In the genomic region with DNA sequence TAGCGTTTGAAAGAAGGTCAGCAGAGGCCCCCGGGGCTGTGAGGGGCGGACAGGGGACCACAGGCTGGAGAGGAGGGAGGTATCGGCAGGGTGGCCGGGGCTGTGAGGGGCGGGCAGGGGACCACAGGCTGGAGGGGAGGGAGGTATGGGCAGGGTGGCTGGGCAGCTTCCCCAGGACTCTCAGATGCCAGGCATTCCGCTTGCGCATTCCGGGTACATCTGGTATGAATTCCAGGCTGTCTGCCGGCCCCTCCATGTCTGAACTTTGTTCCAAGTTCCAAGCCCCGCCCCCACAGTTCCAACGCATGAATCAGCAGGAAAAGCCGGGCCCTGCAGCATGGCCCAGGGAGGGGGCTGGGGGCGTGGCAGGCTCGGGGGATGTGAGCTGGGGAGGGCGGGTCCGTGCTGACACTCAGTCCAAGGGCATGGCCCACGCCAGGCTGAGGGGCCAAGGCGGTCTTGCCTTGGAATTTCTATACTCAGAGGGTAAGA, we compare ENCODE assay signal across 9 cellular contexts. TPM values are rescaled to one million over a fixed set of nuclear protein-coding genes. Genes with fewer than 3 reads are reported as not detected.
A peak's percentile ranks its signal among the peaks of the same experiment; 100 is the strongest.
DNase-seq lines count a peak whose midpoint lies in the region; ATAC-seq and TF ChIP-seq lines count a peak whose summit lies in the region.
"Had no signal": no experiment of that assay in that cellular context is flagged by ENCODE, and none has a peak within 500 bp of the region (broad histone marks: within the 10 kb centered on the region; RNA-seq: fewer than 3 reads in every experiment).

No MANE protein-coding gene starts in this region.

- peak; percentile 78 for DNase-seq in Ammon's horn (ENCODE audit: low spot score)
- peak; percentile 70 for DNase-seq in HEK293T (ENCODE audit: extremely low spot score)
- DNase-seq in T-cell, result peak in 1 of 34 experiments; percentile 19
- DNase-seq in endodermal cell, result peak; percentile 99
- peak; percentile 98 for DNase-seq in lung (ENCODE audit: low spot score)
- DNase-seq in stomach, result peak; percentile 96
- no peak for DNase-seq in GM13976 (ENCODE audit: low spot score)

- intact Hi-C loops in stomach (cut with DNase I; ENCODE audit: low total_unique reads), result no loop called here

- WGBS in endodermal cell (ENCODE audit: insufficient coverage in 1 of 2, insufficient read length in 1 of 2), 2 experiments, result 5 to 7% methylated on average over 7 to 19 of the region's 19 CpGs
- 2 to 8% methylated on average over 19 of the region's 19 CpGs for WGBS in lung, 2 donors
- 4 to 10% (median 8%) methylated on average over 16 to 19 of the region's 19 CpGs for WGBS in stomach, 5 donors

- H3K36me3 Mint-ChIP-seq in T-cell (peaks cover 10% of the 10 kb centered on the region), endodermal cell (ENCODE audit: low read depth) (peaks cover 15% of the 10 kb centered on the region)

- POLR2A ChIA-PET in HEK293T (lab: Yijun Ruan, JAX), result interaction anchor here (2.3 to 2.9 kb wide), 2 partner anchors 31 to 115 kb away, joined by 12 to 13 read pairs; a partner anchor contains a TSS
- POLR2A ChIA-PET in T-cell (lab: Charles Lee), result no interaction called here

- TF ChIP-seq EP300 in stomach (IDR thresholded peaks at IDR 0.05), result no peak

- peak overlapping the region; percentile 93 for H3K4me3 ChIP-seq in endodermal cell (ENCODE audit: low read length)
- peak overlapping the region; percentile 90 for H3K4me3 ChIP-seq in lung
- peak overlapping the region; percentile 81 to 100 (median 91) for H3K4me3 ChIP-seq in stomach

- H3K27me3 Mint-ChIP-seq in T-cell, result peaks cover 0 to 4% of the 10 kb centered on the region in 2 donors
- peaks cover 2% of the 10 kb centered on the region for H3K27me3 Mint-ChIP-seq in endodermal cell (ENCODE audit: insufficient read depth)

- peak overlapping the region; percentile 78 for H3K9ac ChIP-seq in endodermal cell (ENCODE audit: extremely low read depth, low read length, poor library complexity, severe bottlenecking)
- H3K9ac ChIP-seq: KMS-11 had no signal

- H3K4me3 Mint-ChIP-seq in T-cell (peak overlapping the region; percentile 60 to 97 (median 75)), endodermal cell (peak overlapping the region; percentile 84)

- H3K27me3 ChIP-seq in endodermal cell (ENCODE audit: control insufficient read depth, insufficient read depth, low read length, poor library complexity, severe bottlenecking) (no peaks in the 10 kb centered on the region), lung (ENCODE audit: control insufficient read depth, insufficient read depth) (no peaks in the 10 kb centered on the region), stomach (no peaks in the 10 kb centered on the region)

- ATAC-seq in T-cell (replicated peaks in 1 of 4) (no peak), lung (ENCODE audit: insufficient read depth, low FRiP score) (peak; percentile 25), HG03469 (IDR thresholded peaks at IDR 0.05; ENCODE audit: unreplicated experiment) (no peak)

- H3K4me1 ChIP-seq in endodermal cell (ENCODE audit: control insufficient read depth, insufficient read depth, low read length), result peaks cover 15% of the 10 kb centered on the region
- H3K4me1 ChIP-seq in lung (ENCODE audit: control insufficient read depth in 2 of 2, insufficient read depth in 2 of 2, low read length in 2 of 2), result peaks cover 5 to 16% of the 10 kb centered on the region in 2 donors
- H3K4me1 ChIP-seq in stomach, result peaks cover 45 to 76% (median 64%) of the 10 kb centered on the region in 4 donors

- H3K9me3 Mint-ChIP-seq in T-cell (no peaks in the 10 kb centered on the region), endodermal cell (no peaks in the 10 kb centered on the region)

- peaks cover 37 to 45% (median 43%) of the 10 kb centered on the region in 3 donors for H3K4me1 Mint-ChIP-seq in T-cell
- H3K4me1 Mint-ChIP-seq in endodermal cell, result peaks cover 22% of the 10 kb centered on the region

- in situ Hi-C loops in GM13976 (cut with MboI; ENCODE audit: low sequenced_read_pairs, unreplicated experiment), result loop anchor here (25.0 kb wide), 1 partner anchor 323 kb away; a partner anchor contains a TSS

- peak overlapping the region in 1 of 2 donors; percentile 63 for H3K27ac Mint-ChIP-seq in T-cell
- peak overlapping the region; percentile 85 for H3K27ac Mint-ChIP-seq in endodermal cell

- CTCF ChIA-PET in HEK293T (lab: Yijun Ruan, JAX), result interaction anchor here (1.0 to 1.6 kb wide), 3 partner anchors 18 to 55 kb away, joined by 3 to 5 read pairs (median 3); a partner anchor contains a TSS
- CTCF ChIA-PET in T-cell (lab: Charles Lee), result no interaction called here

- TF ChIP-seq CTCF in endodermal cell (conservative IDR thresholded peaks at IDR 0.05) (no peak), lung (IDR thresholded peaks at IDR 0.05; ENCODE audit: control extremely low read depth, extremely low read depth) (no peak), stomach (IDR thresholded peaks at IDR 0.05) (no peak), GM13976 (IDR thresholded peaks at IDR 0.05; ENCODE audit: borderline replicate concordance, control extremely low read depth, extremely low read depth, insufficient read depth, missing control alignments) (no peak)

- H3K36me3 ChIP-seq in endodermal cell (ENCODE audit: control insufficient read depth, insufficient read depth, low read length) (peaks cover 25% of the 10 kb centered on the region), lung (ENCODE audit: control insufficient read depth in 2 of 2, insufficient read depth in 2 of 2, low read length in 2 of 2) (peaks cover 9 to 24% of the 10 kb centered on the region in 2 donors), stomach (peaks cover 18 to 29% (median 26%) of the 10 kb centered on the region in 4 donors)

- H3K27ac ChIP-seq in endodermal cell (ENCODE audit: low read depth, low read length) (peak overlapping the region; percentile 88), lung (ENCODE audit: low read depth in 1 of 2, low read length in 1 of 2) (peak overlapping the region; percentile 96 to 99), stomach (peak overlapping the region; percentile 99 to 100 (median 100))
- H3K27ac ChIP-seq: KMS-11 had no signal

- no peaks in the 10 kb centered on the region for H3K9me3 ChIP-seq in endodermal cell (ENCODE audit: control insufficient read depth, low read length)
- no peaks in the 10 kb centered on the region for H3K9me3 ChIP-seq in lung (ENCODE audit: control insufficient read depth in 2 of 2, insufficient read depth in 1 of 2, low read length in 1 of 2)
- H3K9me3 ChIP-seq in stomach, result no peaks in the 10 kb centered on the region

- peak in 1 of 4 donors; percentile 42 for TF ChIP-seq POLR2A in stomach (IDR thresholded peaks at IDR 0.05)

TF ChIP-seq in HEK293T, 16 proteins besides CTCF, POLR2A, EP300 and RAD21 (continues in another document):
- TF ChIP-seq FOXK2 (IDR thresholded peaks at IDR 0.05) (no peak), L3MBTL2 (conservative IDR thresholded peaks at IDR 0.05) (no peak), CTBP1 (IDR thresholded peaks at IDR 0.05; ENCODE audit: borderline replicate concordance) (no peak), FOXM1 (IDR thresholded peaks at IDR 0.05; ENCODE audit: borderline replicate concordance) (no peak), TARDBP (IDR thresholded peaks at IDR 0.05) (no peak), HDGF (IDR thresholded peaks at IDR 0.05; ENCODE audit: borderline replicate concordance) (no peak), ELF4 (IDR thresholded peaks at IDR 0.05) (no peak), BHLHE40 (IDR thresholded peaks at IDR 0.05; ENCODE audit: borderline replicate concordance) (no peak), ARNT (IDR thresholded peaks at IDR 0.05) (no peak)
- TF ChIP-seq, protein P1, sequence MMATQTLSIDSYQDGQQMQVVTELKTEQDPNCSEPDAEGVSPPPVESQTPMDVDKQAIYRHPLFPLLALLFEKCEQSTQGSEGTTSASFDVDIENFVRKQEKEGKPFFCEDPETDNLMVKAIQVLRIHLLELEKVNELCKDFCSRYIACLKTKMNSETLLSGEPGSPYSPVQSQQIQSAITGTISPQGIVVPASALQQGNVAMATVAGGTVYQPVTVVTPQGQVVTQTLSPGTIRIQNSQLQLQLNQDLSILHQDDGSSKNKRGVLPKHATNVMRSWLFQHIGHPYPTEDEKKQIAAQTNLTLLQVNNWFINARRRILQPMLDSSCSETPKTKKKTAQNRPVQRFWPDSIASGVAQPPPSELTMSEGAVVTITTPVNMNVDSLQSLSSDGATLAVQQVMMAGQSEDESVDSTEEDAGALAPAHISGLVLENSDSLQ (IDR thresholded peaks at IDR 0.05), result no peak

RNA-seq across cellular contexts. Expression of a gene that starts 4.4 kb away (rescaled TPM):
- total RNA-seq in T-cell (under 1 TPM; 0.25 to 0.82 (median 0.59) TPM), endodermal cell (1 to 10 TPM in 1 of 2 donors, under 1 TPM in 1; 0.84 to 1.8 TPM), lung (10 to 100 TPM; 13.3 to 16.1 TPM), stomach (1 to 10 TPM; 4.5 to 9.6 (median 8.1) TPM)
- 0.93 TPM for polyA plus RNA-seq in endodermal cell (2013, experiment 1 of 2)
- 0.99 TPM for polyA plus RNA-seq in endodermal cell (2013, experiment 2 of 2)
- polyA plus RNA-seq in lung (1 to 10 TPM; 4.4 to 6.2 TPM), stomach (1 to 10 TPM; 2.8 to 3.7 (median 3.1) TPM)

RNA-seq across cellular contexts. Expression of a gene that starts 10.0 kb away (rescaled TPM):
- total RNA-seq in T-cell (10 to 100 TPM; 41.4 to 76.0 (median 63.1) TPM), endodermal cell (10 to 100 TPM; 13.4 to 17.9 TPM), lung (10 to 100 TPM; 27.9 to 51.9 TPM), stomach (10 to 100 TPM; 13.4 to 56.5 (median 14.0) TPM)
- 8.0 TPM for polyA plus RNA-seq in endodermal cell (2013, experiment 1 of 2)
- polyA plus RNA-seq in endodermal cell (2013, experiment 2 of 2), result 6.0 TPM
- polyA plus RNA-seq in lung (10 to 100 TPM; 26.0 to 38.5 TPM), stomach (10 to 100 TPM in 2 of 3 donors, 1 to 10 TPM in 1; 9.3 to 10.6 (median 10.2) TPM)

RNA-seq across cellular contexts. Expression of a gene that starts 28.1 kb away (rescaled TPM):
- 1 to 10 TPM in 4 of 5 donors, under 1 TPM in 1; 0.86 to 2.9 (median 1.4) TPM for total RNA-seq in T-cell
- 1 to 10 TPM in 1 of 2 donors, under 1 TPM in 1; 0.86 to 1.8 TPM for total RNA-seq in endodermal cell
- 0.50 TPM for polyA plus RNA-seq in endodermal cell (2013, experiment 1 of 2)
- 0.41 TPM for polyA plus RNA-seq in endodermal cell (2013, experiment 2 of 2)
- total RNA-seq in lung, result 10 to 100 TPM; 13.7 to 41.1 TPM
- polyA plus RNA-seq in lung, result 10 to 100 TPM; 74.9 to 78.9 TPM
- 1 to 10 TPM in 2 of 5 donors, under 1 TPM in 3; 0.45 to 4.1 (median 0.87) TPM for total RNA-seq in stomach
- polyA plus RNA-seq in stomach, result 1 to 10 TPM in 2 of 3 donors, under 1 TPM in 1; 0.92 to 5.2 (median 1.9) TPM

RNA-seq across cellular contexts. Expression of a gene that starts 29.9 kb away (rescaled TPM):
- total RNA-seq in T-cell (100 to 1,000 TPM; 387 to 543 (median 409) TPM), endodermal cell (100 to 1,000 TPM; 298 to 375 TPM), lung (100 to 1,000 TPM; 208 to 277 TPM), stomach (100 to 1,000 TPM; 126 to 252 (median 201) TPM)
- 230 TPM for polyA plus RNA-seq in endodermal cell (2013, experiment 1 of 2)
- 223 TPM for polyA plus RNA-seq in endodermal cell (2013, experiment 2 of 2)
- polyA plus RNA-seq in lung (100 to 1,000 TPM in 1 of 2 donors, 10 to 100 TPM in 1; 97.2 to 114 TPM), stomach (10 to 100 TPM; 33.6 to 83.4 (median 38.4) TPM)

RNA-seq across cellular contexts. Expression of a gene that starts 47.3 kb away (rescaled TPM):
- total RNA-seq in T-cell (1 to 10 TPM in 4 of 5 donors, under 1 TPM in 1; 0.68 to 8.9 (median 4.4) TPM), endodermal cell (10 to 100 TPM; 39.7 to 64.1 TPM), lung (100 to 1,000 TPM; 126 to 249 TPM), stomach (100 to 1,000 TPM in 4 of 5 donors, 10 to 100 TPM in 1; 72.4 to 334 (median 186) TPM)
- polyA plus RNA-seq in endodermal cell (2013, experiment 1 of 2), result 36.7 TPM
- polyA plus RNA-seq in endodermal cell (2013, experiment 2 of 2), result 33.9 TPM
- polyA plus RNA-seq in lung (100 to 1,000 TPM; 132 to 168 TPM), stomach (100 to 1,000 TPM in 1 of 3 donors, 10 to 100 TPM in 2; 45.5 to 126 (median 68.9) TPM)
